1 cellular context compared by ENCODE assay signal in the genomic region with DNA sequence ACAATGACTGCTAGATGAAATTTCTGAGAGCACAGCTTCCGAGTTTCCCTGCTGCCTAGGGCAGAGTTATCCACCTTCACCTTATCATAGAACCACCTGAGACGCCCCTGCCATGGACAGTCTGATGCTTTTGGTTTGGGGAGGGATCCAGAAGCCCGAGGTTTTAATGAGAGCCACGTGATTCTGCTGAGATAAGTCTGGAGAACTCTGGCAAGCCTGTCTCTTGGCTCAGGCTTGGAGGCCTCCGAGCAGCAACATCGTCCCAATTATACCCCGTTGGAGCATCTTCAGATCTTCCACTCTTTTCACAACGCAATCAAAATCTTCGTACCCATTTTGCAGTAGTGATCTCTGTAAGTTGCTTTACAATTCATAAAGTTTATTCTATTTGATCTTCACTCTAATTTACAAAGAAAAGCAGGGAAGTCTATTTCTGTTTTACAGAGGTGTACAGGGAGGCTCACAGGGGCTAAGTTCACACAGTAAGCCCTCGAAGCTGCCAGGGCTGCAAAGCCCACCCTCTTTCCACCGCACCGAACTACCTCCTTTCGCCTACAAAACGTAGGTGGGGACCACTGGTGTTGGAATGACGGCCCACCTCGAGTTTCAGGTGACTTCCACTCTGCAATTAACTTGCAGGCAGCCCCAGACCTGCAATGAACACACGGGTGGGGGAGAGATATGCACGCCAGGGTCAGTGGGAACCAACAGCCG.
TF ChIP-seq lines count a peak whose summit lies in the region.

No MANE protein-coding gene starts in this region.

TF ChIP-seq in GM23338, 12 proteins besides CTCF, POLR2A, EP300 and RAD21 (continued from another document):
- TF ChIP-seq, protein P1, sequence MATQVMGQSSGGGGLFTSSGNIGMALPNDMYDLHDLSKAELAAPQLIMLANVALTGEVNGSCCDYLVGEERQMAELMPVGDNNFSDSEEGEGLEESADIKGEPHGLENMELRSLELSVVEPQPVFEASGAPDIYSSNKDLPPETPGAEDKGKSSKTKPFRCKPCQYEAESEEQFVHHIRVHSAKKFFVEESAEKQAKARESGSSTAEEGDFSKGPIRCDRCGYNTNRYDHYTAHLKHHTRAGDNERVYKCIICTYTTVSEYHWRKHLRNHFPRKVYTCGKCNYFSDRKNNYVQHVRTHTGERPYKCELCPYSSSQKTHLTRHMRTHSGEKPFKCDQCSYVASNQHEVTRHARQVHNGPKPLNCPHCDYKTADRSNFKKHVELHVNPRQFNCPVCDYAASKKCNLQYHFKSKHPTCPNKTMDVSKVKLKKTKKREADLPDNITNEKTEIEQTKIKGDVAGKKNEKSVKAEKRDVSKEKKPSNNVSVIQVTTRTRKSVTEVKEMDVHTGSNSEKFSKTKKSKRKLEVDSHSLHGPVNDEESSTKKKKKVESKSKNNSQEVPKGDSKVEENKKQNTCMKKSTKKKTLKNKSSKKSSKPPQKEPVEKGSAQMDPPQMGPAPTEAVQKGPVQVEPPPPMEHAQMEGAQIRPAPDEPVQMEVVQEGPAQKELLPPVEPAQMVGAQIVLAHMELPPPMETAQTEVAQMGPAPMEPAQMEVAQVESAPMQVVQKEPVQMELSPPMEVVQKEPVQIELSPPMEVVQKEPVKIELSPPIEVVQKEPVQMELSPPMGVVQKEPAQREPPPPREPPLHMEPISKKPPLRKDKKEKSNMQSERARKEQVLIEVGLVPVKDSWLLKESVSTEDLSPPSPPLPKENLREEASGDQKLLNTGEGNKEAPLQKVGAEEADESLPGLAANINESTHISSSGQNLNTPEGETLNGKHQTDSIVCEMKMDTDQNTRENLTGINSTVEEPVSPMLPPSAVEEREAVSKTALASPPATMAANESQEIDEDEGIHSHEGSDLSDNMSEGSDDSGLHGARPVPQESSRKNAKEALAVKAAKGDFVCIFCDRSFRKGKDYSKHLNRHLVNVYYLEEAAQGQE (IDR thresholded peaks at IDR 0.05; ENCODE audit: unreplicated experiment), result no peak
- TF ChIP-seq ZNF331 (CRISPR knock-in tag; IDR thresholded peaks at IDR 0.05; ENCODE audit: low read depth) (no peak), EZH2 (IDR thresholded peaks at IDR 0.05; ENCODE audit: low read depth, unreplicated experiment) (peak; percentile 52), JUNB (IDR thresholded peaks at IDR 0.05; ENCODE audit: unreplicated experiment) (no peak), POLR2AphosphoS5 (IDR thresholded peaks at IDR 0.05; ENCODE audit: low read depth) (no peak), CREB1 (CRISPR knock-in tag; IDR thresholded peaks at IDR 0.05; ENCODE audit: low read depth) (no peak), NANOG (IDR thresholded peaks at IDR 0.05; ENCODE audit: borderline replicate concordance) (no peak)
- TF ChIP-seq, protein P2, sequence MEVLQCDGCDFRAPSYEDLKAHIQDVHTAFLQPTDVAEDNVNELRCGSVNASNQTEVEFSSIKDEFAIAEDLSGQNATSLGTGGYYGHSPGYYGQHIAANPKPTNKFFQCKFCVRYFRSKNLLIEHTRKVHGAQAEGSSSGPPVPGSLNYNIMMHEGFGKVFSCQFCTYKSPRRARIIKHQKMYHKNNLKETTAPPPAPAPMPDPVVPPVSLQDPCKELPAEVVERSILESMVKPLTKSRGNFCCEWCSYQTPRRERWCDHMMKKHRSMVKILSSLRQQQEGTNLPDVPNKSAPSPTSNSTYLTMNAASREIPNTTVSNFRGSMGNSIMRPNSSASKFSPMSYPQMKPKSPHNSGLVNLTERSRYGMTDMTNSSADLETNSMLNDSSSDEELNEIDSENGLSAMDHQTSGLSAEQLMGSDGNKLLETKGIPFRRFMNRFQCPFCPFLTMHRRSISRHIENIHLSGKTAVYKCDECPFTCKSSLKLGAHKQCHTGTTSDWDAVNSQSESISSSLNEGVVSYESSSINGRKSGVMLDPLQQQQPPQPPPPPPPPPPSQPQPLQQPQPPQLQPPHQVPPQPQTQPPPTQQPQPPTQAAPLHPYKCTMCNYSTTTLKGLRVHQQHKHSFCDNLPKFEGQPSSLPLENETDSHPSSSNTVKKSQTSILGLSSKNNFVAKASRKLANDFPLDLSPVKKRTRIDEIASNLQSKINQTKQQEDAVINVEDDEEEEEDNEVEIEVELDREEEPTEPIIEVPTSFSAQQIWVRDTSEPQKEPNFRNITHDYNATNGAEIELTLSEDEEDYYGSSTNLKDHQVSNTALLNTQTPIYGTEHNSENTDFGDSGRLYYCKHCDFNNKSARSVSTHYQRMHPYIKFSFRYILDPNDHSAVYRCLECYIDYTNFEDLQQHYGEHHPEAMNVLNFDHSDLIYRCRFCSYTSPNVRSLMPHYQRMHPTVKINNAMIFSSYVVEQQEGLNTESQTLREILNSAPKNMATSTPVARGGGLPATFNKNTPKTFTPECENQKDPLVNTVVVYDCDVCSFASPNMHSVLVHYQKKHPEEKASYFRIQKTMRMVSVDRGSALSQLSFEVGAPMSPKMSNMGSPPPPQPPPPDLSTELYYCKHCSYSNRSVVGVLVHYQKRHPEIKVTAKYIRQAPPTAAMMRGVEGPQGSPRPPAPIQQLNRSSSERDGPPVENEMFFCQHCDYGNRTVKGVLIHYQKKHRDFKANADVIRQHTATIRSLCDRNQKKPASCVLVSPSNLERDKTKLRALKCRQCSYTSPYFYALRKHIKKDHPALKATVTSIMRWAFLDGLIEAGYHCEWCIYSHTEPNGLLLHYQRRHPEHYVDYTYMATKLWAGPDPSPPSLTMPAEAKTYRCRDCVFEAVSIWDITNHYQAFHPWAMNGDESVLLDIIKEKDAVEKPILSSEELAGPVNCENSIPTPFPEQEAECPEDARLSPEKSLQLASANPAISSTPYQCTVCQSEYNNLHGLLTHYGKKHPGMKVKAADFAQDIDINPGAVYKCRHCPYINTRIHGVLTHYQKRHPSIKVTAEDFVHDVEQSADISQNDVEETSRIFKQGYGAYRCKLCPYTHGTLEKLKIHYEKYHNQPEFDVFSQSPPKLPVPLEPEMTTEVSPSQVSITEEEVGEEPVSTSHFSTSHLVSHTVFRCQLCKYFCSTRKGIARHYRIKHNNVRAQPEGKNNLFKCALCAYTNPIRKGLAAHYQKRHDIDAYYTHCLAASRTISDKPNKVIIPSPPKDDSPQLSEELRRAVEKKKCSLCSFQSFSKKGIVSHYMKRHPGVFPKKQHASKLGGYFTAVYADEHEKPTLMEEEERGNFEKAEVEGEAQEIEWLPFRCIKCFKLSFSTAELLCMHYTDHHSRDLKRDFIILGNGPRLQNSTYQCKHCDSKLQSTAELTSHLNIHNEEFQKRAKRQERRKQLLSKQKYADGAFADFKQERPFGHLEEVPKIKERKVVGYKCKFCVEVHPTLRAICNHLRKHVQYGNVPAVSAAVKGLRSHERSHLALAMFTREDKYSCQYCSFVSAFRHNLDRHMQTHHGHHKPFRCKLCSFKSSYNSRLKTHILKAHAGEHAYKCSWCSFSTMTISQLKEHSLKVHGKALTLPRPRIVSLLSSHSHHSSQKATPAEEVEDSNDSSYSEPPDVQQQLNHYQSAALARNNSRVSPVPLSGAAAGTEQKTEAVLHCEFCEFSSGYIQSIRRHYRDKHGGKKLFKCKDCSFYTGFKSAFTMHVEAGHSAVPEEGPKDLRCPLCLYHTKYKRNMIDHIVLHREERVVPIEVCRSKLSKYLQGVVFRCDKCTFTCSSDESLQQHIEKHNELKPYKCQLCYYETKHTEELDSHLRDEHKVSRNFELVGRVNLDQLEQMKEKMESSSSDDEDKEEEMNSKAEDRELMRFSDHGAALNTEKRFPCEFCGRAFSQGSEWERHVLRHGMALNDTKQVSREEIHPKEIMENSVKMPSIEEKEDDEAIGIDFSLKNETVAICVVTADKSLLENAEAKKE (CRISPR knock-in tag; IDR thresholded peaks at IDR 0.05), result no peak
